Comparison of ENCODE assay signal across 8 cellular contexts in the genomic region with DNA sequence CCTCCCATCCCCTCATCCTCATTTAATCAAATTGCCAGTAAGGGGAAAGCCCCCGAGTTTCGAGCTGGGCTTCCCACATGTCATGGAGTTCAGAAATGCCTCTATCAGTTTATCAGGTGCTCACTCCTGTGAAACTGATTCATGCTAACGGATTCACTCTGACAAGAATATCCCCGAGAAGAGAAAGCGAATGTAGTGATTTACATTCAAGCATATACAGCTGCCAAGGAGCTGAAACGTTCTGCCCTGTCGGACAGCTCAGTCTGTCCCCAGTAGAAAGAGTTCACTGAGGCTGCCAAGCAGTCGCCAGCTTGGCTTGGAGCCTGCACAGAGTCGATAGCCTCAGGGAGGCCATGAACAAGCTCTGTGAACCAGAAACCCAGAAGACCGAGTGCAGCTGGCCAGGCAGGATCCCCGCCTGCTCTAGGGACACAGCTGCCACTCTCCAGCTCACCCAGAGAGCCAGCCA.
DNase-seq lines count a peak whose midpoint lies in the region; ATAC-seq and TF ChIP-seq lines count a peak whose summit lies in the region.

No MANE protein-coding gene starts in this region.

- whole genome bisulfite sequencing in psoas muscle, 3 donors: 23 to 35% (median 26%) methylated on average over 11 of the region's 11 CpGs

- H3K27me3 ChIP-seq in GM06990 (replicated peaks; ENCODE audit: control insufficient read depth, insufficient read depth, low read length) (no peaks in the 10 kb centered on the region), breast epithelium (no peaks in the 10 kb centered on the region), psoas muscle (ENCODE audit: insufficient read depth in 3 of 3, low read length in 2 of 3) (no peaks in the 10 kb centered on the region)

- intact Hi-C loops in breast epithelium (cut with DNase I; ENCODE audit: low total_unique reads): no loop called here
- intact Hi-C loops in psoas muscle (cut with DNase I): no loop called here

- H3K4me1 ChIP-seq in breast epithelium: no peaks in the 10 kb centered on the region
- no peaks in the 10 kb centered on the region for H3K4me1 ChIP-seq in psoas muscle

- H3K27ac ChIP-seq in breast epithelium (no peak overlapping the region), psoas muscle (peak overlapping the region; percentile 59)

- TF ChIP-seq CTCF in GM06990 (IDR thresholded peaks at IDR 0.05; ENCODE audit: insufficient read depth, low read length, poor library complexity, severe bottlenecking) (no peak), breast epithelium (IDR thresholded peaks at IDR 0.05) (no peak), psoas muscle (IDR thresholded peaks at IDR 0.05) (no peak)

- TF ChIP-seq POLR2A in breast epithelium (IDR thresholded peaks at IDR 0.05): no peak

- peak; percentile 86 for ATAC-seq in GM19455 (IDR thresholded peaks at IDR 0.05; ENCODE audit: unreplicated experiment)
- peak; percentile 84 for ATAC-seq in HG03378 (IDR thresholded peaks at IDR 0.05; ENCODE audit: unreplicated experiment)
- ATAC-seq in psoas muscle: peak; percentile 71 to 92 (median 84)

- H3K4me3 ChIP-seq in GM06990 (replicated peaks; ENCODE audit: low read depth, low read length) (peak overlapping the region; percentile 18; the same call in 1 of the 2 replicates), breast epithelium (peak overlapping the region in 1 of 3 donors; percentile 12), psoas muscle (peak overlapping the region; percentile 28)

- no peaks in the 10 kb centered on the region for H3K9me3 ChIP-seq in breast epithelium
- peaks cover 1% of the 10 kb centered on the region for H3K9me3 ChIP-seq in psoas muscle

- H3K36me3 ChIP-seq in GM06990 (ENCODE audit: control insufficient read depth, insufficient read depth, low read length) (no peaks in the 10 kb centered on the region), breast epithelium (no peaks in the 10 kb centered on the region), psoas muscle (ENCODE audit: insufficient read depth in 1 of 2, low read depth in 1 of 2) (no peaks in the 10 kb centered on the region)

- peak; percentile 68 for DNase-seq in GM06990 (ENCODE audit: extremely low read depth, insufficient read length)
- peak; percentile 76 to 81 for DNase-seq in breast epithelium (ENCODE audit: low spot score in 2 of 2)
- DNase-seq in psoas muscle: peak; percentile 44 to 83
- no peak for DNase-seq in epidermal melanocyte (ENCODE audit: insufficient read length, low spot score)
- DNase-seq in effector CD8-positive, alpha-beta T cell (lab: John Stamatoyannopoulos, UW): no peak
- no peak for DNase-seq in NCI-H748 (lab: John Stamatoyannopoulos, UW; ENCODE audit: unreplicated experiment)

Comparison
In these comparisons a context has a peak if more than half of its experiments do, and no peak if none do; other contexts are left out.
1. DNase-seq: peak in GM06990 (single experiment), breast epithelium (2 of 2) and psoas muscle (2 of 2); none in epidermal melanocyte (single experiment), effector CD8-positive, alpha-beta T cell (single experiment) and NCI-H748 (single experiment).
2. Peak in every context shown above with its lines, with median percentiles within 50 percentile points of each other: ATAC-seq.